ENCODE assay signal across 10 cellular contexts in the genomic region with DNA sequence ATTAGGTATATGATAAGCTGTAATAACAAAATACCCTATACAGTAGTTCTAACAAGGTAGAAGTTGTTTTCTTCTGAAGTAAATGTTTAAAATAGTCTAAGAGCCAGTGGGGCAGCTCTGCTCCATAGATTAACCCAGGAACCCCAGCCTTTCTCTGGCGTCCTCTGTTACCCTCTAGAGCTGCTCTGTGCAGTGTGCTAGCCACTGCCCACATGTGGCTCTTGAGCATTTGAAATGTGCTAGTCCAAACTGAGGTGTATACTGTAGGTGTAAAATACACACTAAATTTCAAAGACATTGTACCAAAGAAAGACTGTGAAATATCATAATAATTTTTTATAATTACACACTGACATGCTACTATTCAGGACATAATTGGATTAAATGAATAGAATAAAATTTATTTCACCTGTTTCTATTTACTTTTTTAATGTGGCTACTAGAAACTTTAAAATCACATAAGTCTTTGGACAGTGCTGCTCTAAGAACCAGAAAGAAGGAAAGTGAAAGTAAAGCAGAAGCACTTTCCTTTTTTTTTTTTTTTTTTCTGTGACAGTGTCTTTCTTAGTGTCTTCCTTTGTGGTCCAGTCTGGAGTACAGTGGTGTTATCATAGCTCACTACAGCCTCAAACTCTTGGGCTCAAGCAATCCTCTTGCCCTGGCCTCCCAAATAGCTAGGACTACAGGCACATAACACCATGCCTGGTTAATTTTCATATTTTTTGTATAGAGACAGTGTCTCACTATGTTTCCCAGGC. TPM values are rescaled to one million over a fixed set of nuclear protein-coding genes. Genes with fewer than 3 reads are reported as not detected.
DNase-seq lines count a peak whose midpoint lies in the region; ATAC-seq and TF ChIP-seq lines count a peak whose summit lies in the region.
"Had no signal": no experiment of that assay in that cellular context is flagged by ENCODE, and none has a peak within 500 bp of the region (broad histone marks: within the 10 kb centered on the region; RNA-seq: fewer than 3 reads in every experiment).

No MANE protein-coding gene starts in this region.

- no peak overlapping the region for H2AFZ ChIP-seq in DND-41 (ENCODE audit: low read depth, low read length)
- no peak overlapping the region for H2AFZ ChIP-seq in H9 (ENCODE audit: low read length)
- no peak overlapping the region for H2AFZ ChIP-seq in osteoblast (ENCODE audit: low read length)

- H3K4me2 ChIP-seq in DND-41 (ENCODE audit: insufficient read depth, low read length) = peak overlapping the region; percentile 33; the same call in 1 of the 2 replicates
- H3K4me2 ChIP-seq in H9 (ENCODE audit: insufficient read depth, insufficient read length, low read length) = no peak overlapping the region
- peak overlapping the region; percentile 54 for H3K4me2 ChIP-seq in osteoblast (ENCODE audit: insufficient read depth, low read length)
- H3K4me2 ChIP-seq in mesendoderm (ENCODE audit: low read length) = no peak overlapping the region

- H3K4me3 ChIP-seq in DND-41 (ENCODE audit: low read depth in 1 of 2, low read length in 2 of 2) = no peak overlapping the region
- H3K4me3 ChIP-seq in adipocyte (ENCODE audit: low read length) = peak overlapping the region; percentile 72
- no peak overlapping the region for H3K4me3 ChIP-seq in osteoblast (ENCODE audit: insufficient read depth, low read length)
- no peak overlapping the region for H3K4me3 ChIP-seq in mesendoderm (ENCODE audit: low read length)
- H3K4me3 ChIP-seq: cardiac muscle cell had no signal

- H3K9me3 Mint-ChIP-seq in H9 = no peaks in the 10 kb centered on the region

- H3K56ac ChIP-seq in H9 (ENCODE audit: insufficient read length, low read depth, low read length) = no peak overlapping the region
- H3K56ac ChIP-seq in mesendoderm (ENCODE audit: low read length) = no peak overlapping the region

- H3K36me3 ChIP-seq in DND-41 (ENCODE audit: insufficient read depth, low read length) (no peaks in the 10 kb centered on the region), adipocyte (ENCODE audit: control insufficient read depth, insufficient read depth, low read length, severe bottlenecking) (no peaks in the 10 kb centered on the region), osteoblast (ENCODE audit: insufficient read depth, low read length) (peaks cover 49% of the 10 kb centered on the region), mesendoderm (ENCODE audit: control insufficient read depth, insufficient read depth, low read length) (peaks cover 1% of the 10 kb centered on the region)
- H3K36me3 ChIP-seq: cardiac muscle cell had no signal

- H3K27me3 Mint-ChIP-seq in H9 (ENCODE audit: low read depth) = no peaks in the 10 kb centered on the region

- no peak overlapping the region for H3K14ac ChIP-seq in H9 (ENCODE audit: insufficient read depth, low read length)

- peak overlapping the region in 2 of 3 experiments; percentile 16 to 68; a peak in 2 of 7 replicates for H3K27ac Mint-ChIP-seq in H9

- no peak overlapping the region for H2BK20ac ChIP-seq in H9 (ENCODE audit: low read depth, low read length, poor library complexity, severe bottlenecking)

- H3K27me3 ChIP-seq in DND-41 (ENCODE audit: insufficient read depth, low read length, poor library complexity) (peaks cover 11% of the 10 kb centered on the region), H9 (ENCODE audit: insufficient read depth, low read length) (no peaks in the 10 kb centered on the region), adipocyte (replicated peaks; ENCODE audit: control insufficient read depth, insufficient read depth, low read length) (no peaks in the 10 kb centered on the region), osteoblast (ENCODE audit: insufficient read depth, low read length) (no peaks in the 10 kb centered on the region), mesendoderm (ENCODE audit: insufficient read depth, low read length, poor library complexity) (no peaks in the 10 kb centered on the region)
- H3K27me3 ChIP-seq: cardiac muscle cell had no signal

- no peak overlapping the region for H2BK15ac ChIP-seq in H9 (ENCODE audit: low read depth, low read length)
- no peak overlapping the region for H2BK15ac ChIP-seq in mesendoderm (replicated peaks; ENCODE audit: low read depth)

- no peak overlapping the region for H2BK12ac ChIP-seq in H9 (ENCODE audit: insufficient read length, low read depth, low read length)

- DNase-seq in DND-41 (no peak), H9 (no peak), adipocyte (ENCODE audit: low read depth) (peak; percentile 59), osteoblast (ENCODE audit: insufficient read length, low spot score, missing footprints) (no peak), dermis blood vessel endothelial cell (no peak), mesendoderm (no peak)
- no peak for DNase-seq in stimulated activated CD4-positive, alpha-beta T cell treated with anti-CD3 and anti-CD28 coated beads, Interleukin-4, amount 100 ng/mL, for 1 hour
- DNase-seq: stimulated activated naive CD4-positive, alpha-beta T cell treated with Interleukin-2 at 50 U/mL for 16 hours had no signal

- peak; percentile 64; the same call in 2 of the 3 replicates for ATAC-seq in DND-41 (ENCODE audit: insufficient read depth, low read depth)
- ATAC-seq in GM18907 (IDR thresholded peaks at IDR 0.05; ENCODE audit: unreplicated experiment) = no peak

- no CpG with 5 or more reads among the region's 1 CpG for WGBS in H9 (ENCODE audit: extremely low coverage, insufficient read length, low lambda C conversion rate)
- WGBS in mesendoderm (ENCODE audit: extremely low coverage, insufficient coverage, low lambda C conversion rate) = no CpG with 5 or more reads among the region's 1 CpG

- peaks cover 8% of the 10 kb centered on the region for H3K79me1 ChIP-seq in H9 (ENCODE audit: insufficient read depth, low read depth, low read length, poor library complexity, severe bottlenecking)
- peaks cover 19% of the 10 kb centered on the region for H3K79me1 ChIP-seq in mesendoderm (ENCODE audit: low read length)

- H3K23ac ChIP-seq in H9 (ENCODE audit: insufficient read length, low read depth, low read length) (no peak overlapping the region), mesendoderm (ENCODE audit: low read length) (no peak overlapping the region)

- TF ChIP-seq CTCF in DND-41 (IDR thresholded peaks at IDR 0.05; ENCODE audit: borderline replicate concordance, extremely low read depth, low read length, poor library complexity, severe bottlenecking) = no peak
- no peak for TF ChIP-seq CTCF in H9 (conservative IDR thresholded peaks at IDR 0.05)
- TF ChIP-seq CTCF in osteoblast (IDR thresholded peaks at IDR 0.05; ENCODE audit: extremely low read depth, low read depth, low read length) = no peak

- H3K79me2 ChIP-seq in DND-41 (ENCODE audit: insufficient read depth, low read length) (no peaks in the 10 kb centered on the region), H9 (ENCODE audit: insufficient read depth, low read length) (peaks cover 31% of the 10 kb centered on the region; the same call in 1 of the 2 replicates), osteoblast (ENCODE audit: insufficient read depth, low read length) (peaks cover 92% of the 10 kb centered on the region), mesendoderm (ENCODE audit: control insufficient read depth, insufficient read depth, low read length) (peaks cover 40% of the 10 kb centered on the region)

- no peak overlapping the region for H2AK5ac ChIP-seq in H9 (ENCODE audit: insufficient read length, low read length)
- no peak overlapping the region for H2AK5ac ChIP-seq in mesendoderm (ENCODE audit: low read length)

- H3K27ac ChIP-seq in DND-41 (ENCODE audit: low read length) (no peak overlapping the region), H9 (ENCODE audit: insufficient read length, low read depth, low read length) (no peak overlapping the region), osteoblast (ENCODE audit: low read depth, low read length) (peak overlapping the region; percentile 68), mesendoderm (ENCODE audit: low read depth, low read length) (no peak overlapping the region)

- H3K4me3 Mint-ChIP-seq in H9 = no peak overlapping the region

- no peaks in the 10 kb centered on the region for H3K23me2 ChIP-seq in H9 (ENCODE audit: insufficient read length, low read depth, low read length, poor library complexity, severe bottlenecking)

- H4K91ac ChIP-seq in H9 (ENCODE audit: insufficient read length, low read depth, low read length) = no peak overlapping the region

- H2BK120ac ChIP-seq in H9 (ENCODE audit: low read depth, low read length, poor library complexity, severe bottlenecking) (no peak overlapping the region), mesendoderm (ENCODE audit: low read depth, low read length) (no peak overlapping the region)

- H3K4ac ChIP-seq in H9 (ENCODE audit: low read depth, low read length) = no peak overlapping the region
- H3K4ac ChIP-seq in mesendoderm (ENCODE audit: low read depth, low read length) = no peak overlapping the region

- no peaks in the 10 kb centered on the region for H4K20me1 ChIP-seq in DND-41 (ENCODE audit: insufficient read depth, low read length)
- H4K20me1 ChIP-seq in H9 (ENCODE audit: control insufficient read depth, insufficient read depth, insufficient read length) = no peaks in the 10 kb centered on the region
- H4K20me1 ChIP-seq in osteoblast (ENCODE audit: insufficient read depth, low read length) = peaks cover 6% of the 10 kb centered on the region

- no peak overlapping the region for H3T11ph ChIP-seq in H9 (ENCODE audit: low read length)

- H2BK5ac ChIP-seq in H9 (ENCODE audit: insufficient read length, low read length) = no peak overlapping the region
- H2BK5ac ChIP-seq in mesendoderm (ENCODE audit: low read length) = no peak overlapping the region

- no peak overlapping the region for H4K8ac ChIP-seq in H9 (replicated peaks; ENCODE audit: insufficient read length, low read depth, low read length)
- H4K8ac ChIP-seq in mesendoderm (ENCODE audit: low read depth, low read length) = no peak overlapping the region

- H3K18ac ChIP-seq in H9 (ENCODE audit: insufficient read length, low read depth, low read length) = no peak overlapping the region
- H3K18ac ChIP-seq in mesendoderm (ENCODE audit: low read length) = no peak overlapping the region

- H3K4me1 Mint-ChIP-seq in H9 = peaks cover 39 to 40% of the 10 kb centered on the region in 2 experiments

- H3K9me3 ChIP-seq in DND-41 (ENCODE audit: insufficient read depth, low read length, severe bottlenecking) = no peaks in the 10 kb centered on the region
- H3K9me3 ChIP-seq in H9 (ENCODE audit: control insufficient read depth, low read depth, low read length) = no peaks in the 10 kb centered on the region
- no peaks in the 10 kb centered on the region for H3K9me3 ChIP-seq in adipocyte (ENCODE audit: control insufficient read depth, low read length)
- no peaks in the 10 kb centered on the region for H3K9me3 ChIP-seq in osteoblast (ENCODE audit: low read depth, low read length)

- H3K36me3 Mint-ChIP-seq in H9 (ENCODE audit: insufficient read depth in 1 of 3, low read depth in 3 of 3) = peaks cover 8 to 22% (median 21%) of the 10 kb centered on the region in 3 experiments; a peak in 6 of 7 replicates

- H3K4me1 ChIP-seq in DND-41 (ENCODE audit: insufficient read depth, low read length) (no peaks in the 10 kb centered on the region), H9 (ENCODE audit: insufficient read depth, low read length) (peaks cover 13% of the 10 kb centered on the region; the same call in 1 of the 2 replicates), adipocyte (ENCODE audit: control insufficient read depth, insufficient read depth, low read length) (peaks cover 29% of the 10 kb centered on the region), osteoblast (ENCODE audit: insufficient read depth, low read length) (peaks cover 40% of the 10 kb centered on the region), mesendoderm (ENCODE audit: control insufficient read depth, low read depth, low read length) (peaks cover 11% of the 10 kb centered on the region)

- H4K5ac ChIP-seq in H9 (ENCODE audit: insufficient read length, low read depth, low read length) (no peak overlapping the region), mesendoderm (ENCODE audit: low read length) (no peak overlapping the region)

- H3K9ac ChIP-seq in DND-41 (ENCODE audit: low read depth, low read length) (no peak overlapping the region), H9 (ENCODE audit: extremely low read depth, insufficient read length, low read length) (no peak overlapping the region), adipocyte (ENCODE audit: low read length) (peak overlapping the region; percentile 59), mesendoderm (ENCODE audit: low read length) (no peak overlapping the region)

RNA-seq across cellular contexts. Expression of a gene that starts 39.3 kb away (rescaled TPM):
- total RNA-seq in H9 (2021) (118 and 127 TPM in 2 replicates), osteoblast (138 and 149 TPM in 2 replicates), dermis blood vessel endothelial cell (204 and 257 TPM in 2 replicates)
- polyA plus RNA-seq in mesendoderm (2013, experiment 1 of 2) = 92.3 TPM
- polyA plus RNA-seq in mesendoderm (2013, experiment 2 of 2) = 95.9 TPM

Comparison
In these comparisons a context has a peak if more than half of its experiments do, and no peak if none do; other contexts are left out.
1. H3K4me2 ChIP-seq: peak in DND-41 (single experiment) and osteoblast (single experiment); none in H9 (single experiment) and mesendoderm (single experiment).